In genomic region chr11:130260080-130260627, GRCh38 we compare ENCODE assay signal across 16 cellular contexts. TPM values are rescaled to one million over a fixed set of nuclear protein-coding genes. Genes with fewer than 3 reads are reported as not detected.
DNase-seq lines count a peak whose midpoint lies in the region; ATAC-seq, FAIRE-seq and TF ChIP-seq lines count a peak whose summit lies in the region.
"Had no signal": no experiment of that assay in that cellular context is flagged by ENCODE, and none has a peak within 500 bp of the region (broad histone marks: within the 10 kb centered on the region; RNA-seq: fewer than 3 reads in every experiment).

No MANE protein-coding gene starts in this region.

- H3K4me3 ChIP-seq in K562: no peak overlapping the region
- H3K4me3 ChIP-seq: A549 had no signal

- H2AFZ ChIP-seq in K562 (ENCODE audit: low read depth, low read length): no peak overlapping the region

- 100% methylated on average over 2 of the region's 2 CpGs for WGBS in K562 (ENCODE audit: insufficient coverage, low coverage, missing lambda C conversion rate)

- no peaks in the 10 kb centered on the region for H3K27me3 ChIP-seq in K562 (ENCODE audit: control insufficient read depth in 2 of 2, insufficient read depth in 2 of 2, low read length in 2 of 2)
- H3K27me3 ChIP-seq: BE2C had no signal

- no peaks in the 10 kb centered on the region for H3K9me3 ChIP-seq in K562 (replicated peaks; ENCODE audit: control insufficient read depth, insufficient read depth, low read depth, low read length)
- H3K9me3 ChIP-seq: BE2C, Caco-2 had no signal

- intact Hi-C loops in K562 (cut with micrococcal nuclease): no loop called here

- no peak overlapping the region for H3K9ac ChIP-seq in K562 (ENCODE audit: insufficient read depth in 1 of 2, low read depth in 2 of 2, low read length in 2 of 2)

- H4K20me1 ChIP-seq in K562 (replicated peaks; ENCODE audit: control insufficient read depth, insufficient read depth, low read length): no peaks in the 10 kb centered on the region

- TF ChIP-seq POLR2A in K562 (conservative IDR thresholded peaks at IDR 0.05): no peak

- no TSS peak for BruUV-seq in K562 (replicated peaks; lab: Mats Ljungman, UMichigan)

- no peak for TF ChIP-seq CTCF in K562 (IDR thresholded peaks at IDR 0.05 in 2 of 3, conservative IDR thresholded peaks at IDR 0.05 in 1 of 3; ENCODE audit: insufficient read depth in 2 of 3, low read depth in 1 of 3, low read length in 3 of 3)

- TF ChIP-seq EP300 in K562 (IDR thresholded peaks at IDR 0.05; ENCODE audit: low read length): no peak

- H3K36me3 ChIP-seq in K562 (ENCODE audit: control insufficient read depth, insufficient read depth, low read length): peaks cover 18% of the 10 kb centered on the region; the same call in 2 of the 3 replicates

- no peaks in the 10 kb centered on the region for H3K9me1 ChIP-seq in K562 (ENCODE audit: control insufficient read depth, insufficient read depth, low read length)

- in situ Hi-C loops in K562 (cut with MboI): no loop called here

- H3K27ac ChIP-seq in K562 (ENCODE audit: extremely low read depth, low read depth, low read length): no peak overlapping the region
- H3K27ac ChIP-seq: A549, C4-2B had no signal

- POLR2A ChIA-PET in K562 (lab: Yijun Ruan, JAX): no interaction called here

- ATAC-seq in GM18511 (IDR thresholded peaks at IDR 0.05; ENCODE audit: unreplicated experiment) (peak; percentile 46), GM19452 (IDR thresholded peaks at IDR 0.05; ENCODE audit: unreplicated experiment) (peak; percentile 64), K562 (no peak)
- ATAC-seq: A549; CD8-positive, alpha-beta T cell had no signal

- H3K79me2 ChIP-seq in K562 (ENCODE audit: control insufficient read depth, insufficient read depth, low read length): peaks cover 4% of the 10 kb centered on the region; the same call in 1 of the 3 replicates

- CTCF ChIA-PET in K562 (lab: Yijun Ruan, JAX; ENCODE audit: low intra/inter-chr PET ratio): no interaction called here

- no peak overlapping the region for H3K4me2 ChIP-seq in K562 (ENCODE audit: insufficient read depth, low read length)
- H3K4me2 ChIP-seq: A549 had no signal

- peak; percentile 29 for FAIRE-seq in K562 (lab: Jason Lieb, UNC)
- no peak for FAIRE-seq in urothelium cell line (lab: Jason Lieb, UNC)
- FAIRE-seq: A549 had no signal

- DNase-seq in K562 (ENCODE audit: extremely low read depth in 1 of 4, low spot score in 3 of 4): no peak
- no peak for DNase-seq in urothelium cell line (ENCODE audit: low spot score)
- DNase-seq in KG1 (lab: John Stamatoyannopoulos, UW): no peak
- no peak for DNase-seq in NCI-H187 (lab: John Stamatoyannopoulos, UW)
- DNase-seq: BE2C; Caco-2; CD8-positive, alpha-beta T cell; DMS53; GF-D8; HCEC 1CT; HFFc6; Karpas-422 had no signal

- no peak for TF ChIP-seq RAD21 in K562 (CRISPR knock-in tag; conservative IDR thresholded peaks at IDR 0.05 in 1 of 2, IDR thresholded peaks at IDR 0.05 in 1 of 2)

- H3K4me1 ChIP-seq in K562 (replicated peaks in 1 of 2; ENCODE audit: control insufficient read depth in 2 of 2, insufficient read depth in 2 of 2, low read length in 2 of 2): no peaks in the 10 kb centered on the region
- H3K4me1 ChIP-seq: BE2C, Caco-2 had no signal

TF ChIP-seq in K562, 482 proteins besides CTCF, POLR2A, EP300 and RAD21:
- no peak for TF ChIP-seq SREBF2 (CRISPR knock-in tag; IDR thresholded peaks at IDR 0.05)

RNA-seq across cellular contexts. Expression of gene ZBTB44, which starts 54.6 kb away (rescaled TPM):
- 31.4 and 53.6 TPM in 2 replicates for total RNA-seq in K562 (2011; cell fraction: chromatin; rRNA removed; ENCODE audit: low replicate concordance)
- 16.0 and 23.7 TPM in 2 replicates for total RNA-seq in K562 (2011; cell fraction: nucleolus; rRNA removed)
- 32.6 and 63.1 TPM in 2 replicates for total RNA-seq in K562 (2011; cell fraction: nucleoplasm; rRNA removed)
- 10.1 and 16.6 TPM in 2 replicates for total RNA-seq in K562 (2014; rRNA removed)
- total RNA-seq in K562 (2014; rRNA removed; fragmentation: Illumina TruSeq; extraction: Trizol): 26.7 and 28.6 TPM in 2 replicates
- 23.1 and 23.8 TPM in 2 replicates for total RNA-seq in K562 (2015; rRNA removed; fragmentation: Illumina TruSeq; extraction: Trizol)
- 26.7 and 27.1 TPM in 2 replicates for total RNA-seq in K562 (2021)
- polyA plus RNA-seq in K562 (2011; rRNA removed): 17.2 and 27.1 TPM in 2 replicates
- 9.7 and 10.1 TPM in 2 replicates for polyA plus RNA-seq in K562 (2011; cell fraction: cytosol; rRNA removed)
- polyA plus RNA-seq in K562 (2011; cell fraction: nucleus; rRNA removed): 27.3 and 40.7 TPM in 2 replicates
- 10.0 and 14.2 TPM in 2 replicates for polyA plus RNA-seq in K562 (2012)
- polyA plus RNA-seq in K562 (2014; fragmentation: Illumina TruSeq; extraction: Trizol): 16.4 and 17.3 TPM in 2 replicates
- polyA plus RNA-seq in K562 (2014; fragmentation: Nextera tagmentation; extraction: Ambion mirVana): 1 to 10 TPM; 4.7 to 8.3 TPM
- polyA plus RNA-seq in K562 (2014; rRNA removed): 12.1 and 12.3 TPM in 2 replicates
- polyA minus RNA-seq in K562 (2011; rRNA and poly(A)+ RNA removed): 78.9 and 105 TPM in 2 replicates
- 20.0 and 47.9 TPM in 2 replicates for polyA minus RNA-seq in K562 (2011; cell fraction: cytosol; rRNA and poly(A)+ RNA removed)
- 27.6 and 31.1 TPM in 2 replicates for polyA minus RNA-seq in K562 (2011; cell fraction: nucleus; rRNA and poly(A)+ RNA removed)
